ENCODE assay signal across 16 cellular contexts in genomic region chr16:58222532-58223316, GRCh38. TPM values are rescaled to one million over a fixed set of nuclear protein-coding genes. Genes with fewer than 3 reads are reported as not detected.
DNase-seq lines count a peak whose midpoint lies in the region; ATAC-seq and TF ChIP-seq lines count a peak whose summit lies in the region.
"Had no signal": no experiment of that assay in that cellular context is flagged by ENCODE, and none has a peak within 500 bp of the region (broad histone marks: within the 10 kb centered on the region; RNA-seq: fewer than 3 reads in every experiment).

No MANE protein-coding gene starts in this region.

- no peaks in the 10 kb centered on the region for H3K36me3 ChIP-seq in upper lobe of right lung
- no peaks in the 10 kb centered on the region for H3K36me3 ChIP-seq in ovary
- H3K36me3 ChIP-seq: sigmoid colon, thoracic aorta had no signal

- ATAC-seq in Right ventricle myocardium superior (ENCODE audit: poor library complexity) (peak; percentile 29), right cardiac atrium (no peak), WTC11 (peak; percentile 78), upper lobe of right lung (peak; percentile 27)

- H3K4me1 ChIP-seq in right cardiac atrium (ENCODE audit: control insufficient read depth, insufficient read depth, low read length) (no peaks in the 10 kb centered on the region), upper lobe of right lung (no peaks in the 10 kb centered on the region), ovary (ENCODE audit: insufficient read depth) (no peaks in the 10 kb centered on the region)
- H3K4me1 ChIP-seq: sigmoid colon had no signal

- intact Hi-C loops in Right ventricle myocardium superior (cut with DNase I) (no loop called here), right cardiac atrium (cut with DNase I) (no loop called here), upper lobe of right lung (cut with DNase I) (no loop called here), ovary (cut with DNase I) (no loop called here)

- POLR2A ChIA-PET in WTC11 (lab: Charles Lee): interaction anchor here (0.7 kb wide), 1 partner anchor 141 kb away, joined by 3 read pairs; no protein-coding TSS in a partner anchor

- TF ChIP-seq CTCF in WTC11 (IDR thresholded peaks at IDR 0.05) (no peak), upper lobe of right lung (IDR thresholded peaks at IDR 0.05) (no peak), ovary (IDR thresholded peaks at IDR 0.05) (no peak)

- 80% methylated on average over 7 of the region's 7 CpGs for WGBS in right cardiac atrium
- 68 to 79% (median 73%) methylated on average over 7 of the region's 7 CpGs for WGBS in ovary, 3 donors

- no peaks in the 10 kb centered on the region for H3K27me3 ChIP-seq in right cardiac atrium (ENCODE audit: control insufficient read depth, insufficient read depth)
- peaks cover 9% of the 10 kb centered on the region for H3K27me3 ChIP-seq in upper lobe of right lung
- no peaks in the 10 kb centered on the region for H3K27me3 ChIP-seq in ovary
- H3K27me3 ChIP-seq: sigmoid colon had no signal

- H3K4me3 ChIP-seq in right cardiac atrium (ENCODE audit: low read length) (no peak overlapping the region), upper lobe of right lung (no peak overlapping the region), ovary (no peak overlapping the region)
- H3K4me3 ChIP-seq: sigmoid colon, thoracic aorta had no signal

- H3K4me1 Mint-ChIP-seq in WTC11: peaks cover 6% of the 10 kb centered on the region; the same call in 1 of the 2 replicates

- no peak for DNase-seq in Right ventricle myocardium superior
- no peak for DNase-seq in right cardiac atrium
- DNase-seq in WTC11 (ENCODE audit: low spot score): no peak
- peak; percentile 64 for DNase-seq in iPS-NIHi11 (ENCODE audit: low spot score)
- no peak for DNase-seq in upper lobe of right lung
- DNase-seq in OCI-M2 (lab: John Stamatoyannopoulos, UW; ENCODE audit: unreplicated experiment): no peak
- no peak for DNase-seq in NCI-H1417 treated with DMSO at 0.1 percent for 48 hours (lab: John Stamatoyannopoulos, UW)
- no peak for DNase-seq in ovary
- DNase-seq: amniotic stem cell; DMS79 treated with DMSO at 0.1 percent for 48 hours; effector CD8-positive, alpha-beta T cell; hypothalamus; NCI-H510A treated with DMSO at 0.1 percent for 48 hours; sigmoid colon had no signal

- TF ChIP-seq EP300 in ovary (IDR thresholded peaks at IDR 0.05): no peak

- peaks cover 29% of the 10 kb centered on the region for H3K27me3 Mint-ChIP-seq in WTC11 (ENCODE audit: low read depth)

- H3K9me3 ChIP-seq in right cardiac atrium (ENCODE audit: control insufficient read depth, low read length) (no peaks in the 10 kb centered on the region), upper lobe of right lung (no peaks in the 10 kb centered on the region), ovary (no peaks in the 10 kb centered on the region)
- H3K9me3 ChIP-seq: sigmoid colon, thoracic aorta had no signal

- H3K36me3 Mint-ChIP-seq in WTC11: no peaks in the 10 kb centered on the region

- H3K9me3 Mint-ChIP-seq in WTC11: no peaks in the 10 kb centered on the region

- H3K27ac Mint-ChIP-seq in WTC11: no peak overlapping the region

- CTCF ChIA-PET in WTC11 (lab: Charles Lee): no interaction called here

- no peak overlapping the region for H3K4me3 Mint-ChIP-seq in WTC11

- H3K27ac ChIP-seq in right cardiac atrium (ENCODE audit: low read length) (no peak overlapping the region), upper lobe of right lung (no peak overlapping the region), ovary (no peak overlapping the region)
- H3K27ac ChIP-seq: sigmoid colon, thoracic aorta, VCaP had no signal

- TF ChIP-seq POLR2A in ovary (IDR thresholded peaks at IDR 0.05): no peak

TF ChIP-seq in WTC11, 78 proteins besides CTCF, POLR2A, EP300 and RAD21:
- TF ChIP-seq TCF7 (CRISPR knock-in tag; IDR thresholded peaks at IDR 0.05; ENCODE audit: low read depth) (no peak), TEAD4 (CRISPR knock-in tag; IDR thresholded peaks at IDR 0.05) (no peak), GABPB1 (CRISPR knock-in tag; IDR thresholded peaks at IDR 0.05) (0 out of 2 replicates have a peak, but pooled peaks have one; percentile 26), ZNF425 (CRISPR knock-in tag; conservative IDR thresholded peaks at IDR 0.05) (no peak), ATF6 (CRISPR knock-in tag; IDR thresholded peaks at IDR 0.05) (no peak), HMGA2 (CRISPR knock-in tag; IDR thresholded peaks at IDR 0.05) (no peak), PRDM15 (CRISPR knock-in tag; IDR thresholded peaks at IDR 0.05) (no peak), ERG (CRISPR knock-in tag; IDR thresholded peaks at IDR 0.05) (no peak)
TF ChIP-seq in WTC11: peak in this region for 1.

RNA-seq across cellular contexts. Expression of gene CSNK2A2, which starts 24.8 kb away (rescaled TPM):
- total RNA-seq in Right ventricle myocardium superior (32.4 TPM), right cardiac atrium (10 to 100 TPM; 28.7 to 36.7 (median 34.1) TPM), WTC11 (2021) (113 to 118 TPM (median 114 TPM) in 3 replicates), upper lobe of right lung (69.0 TPM), ovary (10 to 100 TPM; 23.1 to 63.3 (median 58.1) TPM)
- polyA plus RNA-seq in right cardiac atrium (20.6 TPM), ovary (10 to 100 TPM; 39.5 to 95.6 TPM)

Comparison
In these comparisons a context has a peak if more than half of its experiments do, and no peak if none do; other contexts are left out.
1. ATAC-seq: peak in Right ventricle myocardium superior (single experiment), WTC11 (single experiment) and upper lobe of right lung (single experiment); none in right cardiac atrium (0 of 2).